ENCODE assay signal across 1 cellular context in genomic region chr5:115329475-115329874, GRCh38.
TF ChIP-seq lines count a peak whose summit lies in the region.

No MANE protein-coding gene starts in this region.

TF ChIP-seq in H1, 55 proteins besides CTCF, POLR2A, EP300 and RAD21 (continued from another document):
- TF ChIP-seq MAFK (IDR thresholded peaks at IDR 0.05; ENCODE audit: low read depth, low read length) (no peak), BACH1 (IDR thresholded peaks at IDR 0.05; ENCODE audit: low read length) (no peak), GTF2F1 (IDR thresholded peaks at IDR 0.05; ENCODE audit: borderline replicate concordance, low read depth, low read length) (no peak), MAX (IDR thresholded peaks at IDR 0.05) (peak; percentile 78), CHD2 (IDR thresholded peaks at IDR 0.05; ENCODE audit: low read length) (peak; percentile 31; the same call in 1 of the 2 replicates), RNF2 (IDR thresholded peaks at IDR 0.05; ENCODE audit: borderline replicate concordance, low read depth, low read length, missing control alignments, poor library complexity, severe bottlenecking) (no peak), SP4 (IDR thresholded peaks at IDR 0.05; ENCODE audit: low read length) (no peak), NANOG (IDR thresholded peaks at IDR 0.05; ENCODE audit: insufficient read depth, low read depth, low read length, poor library complexity, severe bottlenecking) (no peak), TAF7 (optimal IDR thresholded peaks at IDR 0.05; ENCODE audit: borderline replicate concordance, low read depth, low read length) (no peak), CREB1 (IDR thresholded peaks at IDR 0.05) (no peak; the same call in 1 of the 2 replicates), FOSL1 (IDR thresholded peaks at IDR 0.05; ENCODE audit: insufficient read depth, low read depth, low read length) (no peak), SP2 (IDR thresholded peaks at IDR 0.05; ENCODE audit: low read length) (no peak), EZH2 (IDR thresholded peaks at IDR 0.05; ENCODE audit: low read depth, low read length, severe bottlenecking) (no peak), KDM5A (IDR thresholded peaks at IDR 0.05; ENCODE audit: low read length) (no peak), SIRT6 (IDR thresholded peaks at IDR 0.05; ENCODE audit: low read length) (no peak), PHF8 (conservative IDR thresholded peaks at IDR 0.05; ENCODE audit: low read depth, low read length) (no peak), CTBP2 (IDR thresholded peaks at IDR 0.05; ENCODE audit: borderline replicate concordance, insufficient read depth, insufficient read length, low read length) (no peak), CEBPB (IDR thresholded peaks at IDR 0.05; ENCODE audit: low read depth, low read length) (no peak), SIN3A (conservative IDR thresholded peaks at IDR 0.05 in 1 of 2, IDR thresholded peaks at IDR 0.05 in 1 of 2; ENCODE audit: low read depth in 1 of 2, low read length in 2 of 2) (no peak), GABPA (IDR thresholded peaks at IDR 0.05; ENCODE audit: borderline replicate concordance, insufficient read depth, low read length) (no peak), CHD7 (IDR thresholded peaks at IDR 0.05; ENCODE audit: insufficient replicate concordance, low read length) (no peak), ZNF274 (IDR thresholded peaks at IDR 0.05; ENCODE audit: borderline replicate concordance, extremely low read depth, low read length) (no peak), KDM4A (IDR thresholded peaks at IDR 0.05; ENCODE audit: low read depth, low read length, severe bottlenecking) (no peak), HDAC6 (IDR thresholded peaks at IDR 0.05; ENCODE audit: low read depth, low read length) (no peak), TCF12 (IDR thresholded peaks at IDR 0.05; ENCODE audit: low read depth, low read length) (no peak), SRF (IDR thresholded peaks at IDR 0.05; ENCODE audit: low read depth, low read length) (no peak), CBX5 (IDR thresholded peaks at IDR 0.05; ENCODE audit: low read depth, low read length) (no peak), TBP (IDR thresholded peaks at IDR 0.05; ENCODE audit: low read depth, low read length) (0 out of 2 replicates have a peak, but pooled peaks have one; percentile 38), RFX5 (IDR thresholded peaks at IDR 0.05; ENCODE audit: borderline replicate concordance, low read depth, low read length) (no peak), TEAD4 (IDR thresholded peaks at IDR 0.05; ENCODE audit: low read depth, low read length) (no peak), USF2 (IDR thresholded peaks at IDR 0.05; ENCODE audit: low read length) (no peak), POU5F1 (IDR thresholded peaks at IDR 0.05; ENCODE audit: low read depth, low read length) (0 out of 2 replicates have a peak, but pooled peaks have one; percentile 22), SUZ12 (IDR thresholded peaks at IDR 0.05; ENCODE audit: low read length) (no peak), POLR2AphosphoS5 (IDR thresholded peaks at IDR 0.05; ENCODE audit: low read depth, low read length) (no peak), TAF1 (IDR thresholded peaks at IDR 0.05; ENCODE audit: low read depth, low read length) (0 out of 2 replicates have a peak, but pooled peaks have one; percentile 29), RXRA (IDR thresholded peaks at IDR 0.05; ENCODE audit: insufficient read depth, low read depth, low read length) (no peak), ATF2 (IDR thresholded peaks at IDR 0.05; ENCODE audit: low read length) (no peak), KDM1A (IDR thresholded peaks at IDR 0.05; ENCODE audit: borderline replicate concordance, low read length) (no peak), HDAC2 (IDR thresholded peaks at IDR 0.05; ENCODE audit: borderline replicate concordance in 1 of 2, low read depth in 2 of 2, low read length in 2 of 2) (no peak), RBBP5 (IDR thresholded peaks at IDR 0.05; ENCODE audit: borderline replicate concordance, low read depth, low read length) (no peak), SIX5 (IDR thresholded peaks at IDR 0.05; ENCODE audit: low read depth, low read length) (no peak), SP1 (IDR thresholded peaks at IDR 0.05; ENCODE audit: low read depth, low read length) (peak; percentile 50; the same call in 1 of the 2 replicates), SAP30 (IDR thresholded peaks at IDR 0.05; ENCODE audit: insufficient read depth, insufficient replicate concordance, low read length) (no peak), EGR1 (IDR thresholded peaks at IDR 0.05; ENCODE audit: borderline replicate concordance, low read depth, low read length) (no peak), CBX8 (IDR thresholded peaks at IDR 0.05; ENCODE audit: borderline replicate concordance, low read depth, low read length) (no peak)
